Comparison of ENCODE assay signal across 8 cellular contexts in the genomic region with DNA sequence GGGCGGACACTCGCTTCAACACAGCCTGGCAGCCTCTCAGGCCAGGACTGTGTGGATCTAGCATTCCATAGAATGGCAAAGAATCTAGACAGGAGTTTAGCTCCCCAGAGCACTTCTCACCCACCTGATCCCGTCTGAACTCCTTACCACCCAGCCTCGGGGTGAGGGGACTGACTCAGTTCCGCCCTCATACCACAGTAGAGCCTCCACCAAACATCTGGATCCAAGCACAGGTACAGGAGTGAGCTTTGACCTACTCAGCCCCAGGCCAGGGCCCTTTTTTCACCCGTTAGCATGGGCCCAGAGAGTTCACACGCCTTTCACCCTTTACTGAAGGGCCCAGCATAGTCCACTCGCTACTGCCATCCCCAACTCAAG. TPM values are rescaled to one million over a fixed set of nuclear protein-coding genes. Genes with fewer than 3 reads are reported as not detected.
A peak's percentile ranks its signal among the peaks of the same experiment; 100 is the strongest.
DNase-seq lines count a peak whose midpoint lies in the region; ATAC-seq and TF ChIP-seq lines count a peak whose summit lies in the region.

No MANE protein-coding gene starts in this region.

- H3K4me3 ChIP-seq in breast epithelium (peak overlapping the region; percentile 89 to 94 (median 94)), mesodermal cell (ENCODE audit: extremely low read depth, insufficient read depth, low read length, poor library complexity, severe bottlenecking) (peak overlapping the region; percentile 98)

- ATAC-seq in HG03565 (IDR thresholded peaks at IDR 0.05; ENCODE audit: unreplicated experiment) (peak; percentile 1), GM18868 (IDR thresholded peaks at IDR 0.05; ENCODE audit: unreplicated experiment) (no peak)

- no peak for TF ChIP-seq POLR2A in breast epithelium (IDR thresholded peaks at IDR 0.05)

- H3K4me1 ChIP-seq in breast epithelium (peaks cover 10 to 35% of the 10 kb centered on the region in 2 donors), mesodermal cell (ENCODE audit: control insufficient read depth, insufficient read depth, low read length, poor library complexity, severe bottlenecking) (peaks cover 19% of the 10 kb centered on the region)

- no peaks in the 10 kb centered on the region for H3K27me3 ChIP-seq in breast epithelium

- no peak for TF ChIP-seq CTCF in 22Rv1 (IDR thresholded peaks at IDR 0.05)
- no peak for TF ChIP-seq CTCF in breast epithelium (IDR thresholded peaks at IDR 0.05)

- peak overlapping the region; percentile 71 for H3K27ac ChIP-seq in 22Rv1
- peak overlapping the region; percentile 78 to 83 for H3K27ac ChIP-seq in breast epithelium
- H3K27ac ChIP-seq in mesodermal cell (ENCODE audit: low read depth, low read length, severe bottlenecking) = no peak overlapping the region

- intact Hi-C loops in breast epithelium (cut with DNase I; ENCODE audit: low total_unique reads) = no loop called here

- no peaks in the 10 kb centered on the region for H3K9me3 ChIP-seq in breast epithelium
- H3K9me3 ChIP-seq in mesodermal cell (ENCODE audit: control insufficient read depth, low read length) = no peaks in the 10 kb centered on the region

- DNase-seq in breast epithelium (ENCODE audit: low spot score in 2 of 2) = no peak
- no peak for DNase-seq in putamen (ENCODE audit: low spot score)
- no peak for DNase-seq in activated CD4-positive, alpha-beta T cell treated with anti-CD3 and anti-CD28 coated beads, Interleukin-2, amount 50 U/mL, for 48 hours
- no peak for DNase-seq in dermis blood vessel endothelial cell

- H3K36me3 ChIP-seq in breast epithelium (no peaks in the 10 kb centered on the region), mesodermal cell (ENCODE audit: control insufficient read depth, insufficient read depth, low read length) (peaks cover 39% of the 10 kb centered on the region)

- WGBS in mesodermal cell (ENCODE audit: insufficient coverage in 2 of 2), 2 experiments = 15 to 17% methylated on average over 7 of the region's 8 CpGs

RNA-seq across cellular contexts. Expression of a gene that starts 0.7 kb away (rescaled TPM):
- total RNA-seq in breast epithelium (10 to 100 TPM; 71.7 to 98.4 (median 75.1) TPM), dermis blood vessel endothelial cell (32.7 and 65.0 TPM in 2 replicates)
- polyA plus RNA-seq in mesodermal cell (2013, experiment 1 of 2) = 66.7 TPM
- 59.2 TPM for polyA plus RNA-seq in mesodermal cell (2013, experiment 2 of 2)
